Comparison of ENCODE assay signal across 10 cellular contexts in the genomic region with DNA sequence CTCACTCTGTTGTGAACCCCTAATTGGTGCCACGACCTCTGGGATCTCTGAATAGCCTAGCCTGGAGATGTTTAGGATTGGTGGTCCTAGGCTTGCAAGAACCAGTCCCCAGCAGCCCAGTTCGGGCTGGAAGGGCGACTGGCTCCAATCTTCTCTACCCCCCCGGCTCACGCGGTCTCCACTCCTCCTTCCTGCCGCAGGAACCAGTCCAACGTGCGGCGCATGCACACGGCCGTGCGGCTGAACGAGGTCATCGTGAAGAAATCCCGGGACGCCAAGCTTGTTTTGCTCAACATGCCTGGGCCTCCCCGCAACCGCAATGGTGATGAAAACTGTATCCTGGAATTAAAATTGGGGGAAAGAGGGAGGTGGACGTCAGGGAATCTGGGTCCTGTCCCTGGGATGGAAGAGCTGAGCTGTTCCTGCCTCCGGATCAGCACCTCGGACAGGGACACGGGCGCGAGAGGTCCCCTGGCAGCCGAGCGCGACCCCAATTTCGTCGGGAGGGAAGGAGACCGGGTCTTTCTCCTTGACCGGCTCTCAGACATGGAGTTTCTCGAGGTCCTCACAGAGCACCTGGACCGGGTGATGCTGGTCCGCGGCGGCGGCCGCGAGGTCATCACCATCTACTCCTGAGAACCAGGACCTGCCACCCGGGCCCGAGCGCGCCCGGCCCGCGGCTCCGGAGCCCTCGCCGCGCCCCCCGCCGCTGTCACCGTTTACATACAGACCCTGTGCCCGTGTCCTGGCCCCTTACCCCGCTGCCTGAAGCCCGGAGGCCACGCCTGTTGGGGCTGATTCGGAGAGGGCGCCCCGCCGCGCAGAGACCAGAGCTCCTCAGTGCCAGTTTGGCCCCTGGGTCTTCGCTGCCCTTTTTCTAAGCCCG. TPM values are rescaled to one million over a fixed set of nuclear protein-coding genes. Genes with fewer than 3 reads are reported as not detected.
DNase-seq lines count a peak whose midpoint lies in the region; ATAC-seq, FAIRE-seq and TF ChIP-seq lines count a peak whose summit lies in the region.
"Had no signal": no experiment of that assay in that cellular context is flagged by ENCODE, and none has a peak within 500 bp of the region (broad histone marks: within the 10 kb centered on the region; RNA-seq: fewer than 3 reads in every experiment).

No MANE protein-coding gene starts in this region.

- H3K79me2 ChIP-seq in K562 (ENCODE audit: control insufficient read depth, insufficient read depth, low read length): no peaks in the 10 kb centered on the region

- no peak for FAIRE-seq in K562 (lab: Jason Lieb, UNC)

- peak; percentile 28 for DNase-seq in stimulated activated CD4-positive, alpha-beta T cell treated with anti-CD3 and anti-CD28 coated beads, Interleukin-15, amount 100 ng/mL, for 24 hours
- DNase-seq in stimulated activated CD4-positive, alpha-beta T cell treated with anti-CD3 and anti-CD28 coated beads, Interleukin-1b, Interleukin-23, amount 100 ng/mL, for 48 hours: no peak
- peak; percentile 34 to 71 (median 54) for DNase-seq in K562 (ENCODE audit: extremely low read depth in 1 of 4, low spot score in 3 of 4)
- peak; percentile 81 for DNase-seq in islet precursor cell
- peak; percentile 28 to 52 for DNase-seq in uterus
- no peak for DNase-seq in effector CD8-positive, alpha-beta T cell (lab: John Stamatoyannopoulos, UW)
- no peak for DNase-seq in MV-4-11 (lab: John Stamatoyannopoulos, UW)
- DNase-seq: WERI-Rb-1 had no signal

- H3K27me3 ChIP-seq in K562 (ENCODE audit: control insufficient read depth in 2 of 2, insufficient read depth in 2 of 2, low read length in 2 of 2): peaks cover 0 to 5% of the 10 kb centered on the region in 2 experiments; a peak in 2 of 5 replicates
- peaks cover 0 to 6% of the 10 kb centered on the region in 2 donors for H3K27me3 ChIP-seq in uterus

- no peak overlapping the region for H2AFZ ChIP-seq in K562 (ENCODE audit: low read depth, low read length)

- peaks cover 19% of the 10 kb centered on the region; the same call in 1 of the 2 replicates for H4K20me1 ChIP-seq in K562 (replicated peaks; ENCODE audit: control insufficient read depth, insufficient read depth, low read length)

- H3K9me1 ChIP-seq in K562 (ENCODE audit: control insufficient read depth, insufficient read depth, low read length): peaks cover 4% of the 10 kb centered on the region

- TF ChIP-seq POLR2A in K562 (conservative IDR thresholded peaks at IDR 0.05) (no peak), uterus (IDR thresholded peaks at IDR 0.05) (no peak)

- WGBS in K562 (ENCODE audit: insufficient coverage, low coverage, missing lambda C conversion rate): 26% methylated on average over 45 of the region's 65 CpGs

- BruUV-seq in K562 (replicated peaks; lab: Mats Ljungman, UMichigan): no TSS peak

- no peak overlapping the region for H3K4me3 ChIP-seq in K562
- H3K4me3 ChIP-seq in uterus: no peak overlapping the region

- intact Hi-C loops in K562 (cut with micrococcal nuclease) (no loop called here), uterus (cut with DNase I; ENCODE audit: low total_unique reads) (no loop called here)

- no peak overlapping the region for H3K27ac ChIP-seq in K562 (ENCODE audit: extremely low read depth, low read depth, low read length)
- no peak overlapping the region for H3K27ac ChIP-seq in uterus
- H3K27ac ChIP-seq: WERI-Rb-1 had no signal

- no peak for TF ChIP-seq EP300 in K562 (IDR thresholded peaks at IDR 0.05; ENCODE audit: low read length)

- ATAC-seq in K562 (peak; percentile 64), HG03457 (IDR thresholded peaks at IDR 0.05; ENCODE audit: unreplicated experiment) (no peak)

- H3K4me1 ChIP-seq in K562 (replicated peaks in 1 of 2; ENCODE audit: control insufficient read depth in 2 of 2, insufficient read depth in 2 of 2, low read length in 2 of 2): peaks cover 0 to 14% of the 10 kb centered on the region in 2 experiments; a peak in 2 of 5 replicates
- H3K4me1 ChIP-seq in uterus: peaks cover 0 to 4% of the 10 kb centered on the region in 2 donors

- POLR2A ChIA-PET in K562 (lab: Yijun Ruan, JAX): interaction anchor here (0.6 to 2.1 kb wide), 4 partner anchors 25 to 1610 kb away, joined by 3 to 10 read pairs (median 3); no protein-coding TSS in a partner anchor

- in situ Hi-C loops in K562 (cut with MboI): no loop called here

- no peak overlapping the region for H3K4me2 ChIP-seq in K562 (ENCODE audit: insufficient read depth, low read length)

- TF ChIP-seq CTCF in K562 (IDR thresholded peaks at IDR 0.05 in 2 of 3, conservative IDR thresholded peaks at IDR 0.05 in 1 of 3; ENCODE audit: insufficient read depth in 2 of 3, low read depth in 1 of 3, low read length in 3 of 3) (no peak), uterus (IDR thresholded peaks at IDR 0.05) (no peak)

- peaks cover 17% of the 10 kb centered on the region; the same call in 1 of the 3 replicates for H3K36me3 ChIP-seq in K562 (ENCODE audit: control insufficient read depth, insufficient read depth, low read length)
- no peaks in the 10 kb centered on the region for H3K36me3 ChIP-seq in uterus

- H3K9me3 ChIP-seq in K562 (replicated peaks; ENCODE audit: control insufficient read depth, insufficient read depth, low read depth, low read length) (no peaks in the 10 kb centered on the region), uterus (no peaks in the 10 kb centered on the region)

- CTCF ChIA-PET in K562 (lab: Yijun Ruan, JAX; ENCODE audit: low intra/inter-chr PET ratio): no interaction called here

- no peak overlapping the region for H3K9ac ChIP-seq in K562 (ENCODE audit: insufficient read depth in 1 of 2, low read depth in 2 of 2, low read length in 2 of 2)

- no peak for TF ChIP-seq RAD21 in K562 (CRISPR knock-in tag; conservative IDR thresholded peaks at IDR 0.05 in 1 of 2, IDR thresholded peaks at IDR 0.05 in 1 of 2)

RNA-seq across cellular contexts. Expression of gene SLC12A5, which starts 28.2 kb away (rescaled TPM):
- 1.3 and 3.1 TPM in 2 replicates for total RNA-seq in K562 (2011; cell fraction: chromatin; rRNA removed; ENCODE audit: low replicate concordance)
- total RNA-seq in K562 (2011; cell fraction: nucleolus; rRNA removed): 1.4 and 2.2 TPM in 2 replicates
- 1.5 and 3.8 TPM in 2 replicates for total RNA-seq in K562 (2011; cell fraction: nucleoplasm; rRNA removed)
- total RNA-seq in K562 (2014; rRNA removed) (2.2 and 2.4 TPM in 2 replicates), K562 (2014; rRNA removed; fragmentation: Illumina TruSeq; extraction: Trizol) (0.36 and 1.4 TPM in 2 replicates), K562 (2015; rRNA removed; fragmentation: Illumina TruSeq; extraction: Trizol) (1.2 and 4.1 TPM in 2 replicates), K562 (2021) (5.3 and 6.2 TPM in 2 replicates), uterus (under 1 TPM in 1 of 4 donors, not detected in 3; 0.35 TPM)
- polyA plus RNA-seq in K562 (2011; rRNA removed) (1.8 and 3.0 TPM in 2 replicates), K562 (2014; fragmentation: Illumina TruSeq; extraction: Trizol) (6.2 and 6.7 TPM in 2 replicates), K562 (2014; fragmentation: Nextera tagmentation; extraction: Ambion mirVana) (1 to 10 TPM in 1 of 2 experiments, under 1 TPM in 1; 0.71 to 2.1 TPM), K562 (2014; rRNA removed) (7.5 and 8.5 TPM in 2 replicates)
- 3.9 and 11.1 TPM in 2 replicates for polyA plus RNA-seq in K562 (2011; cell fraction: cytosol; rRNA removed)
- 3.3 and 4.6 TPM in 2 replicates for polyA plus RNA-seq in K562 (2011; cell fraction: nucleus; rRNA removed)
- polyA plus RNA-seq in K562 (2012): 10.0 and 16.1 TPM in 2 replicates
- polyA minus RNA-seq in K562 (2011; rRNA and poly(A)+ RNA removed): 0.66 TPM in 1 of 2 replicates, not detected in the other
- 3.9 TPM in 1 of 2 replicates, not detected in the other for polyA minus RNA-seq in K562 (2011; cell fraction: cytosol; rRNA and poly(A)+ RNA removed)
- polyA minus RNA-seq in K562 (2011; cell fraction: nucleus; rRNA and poly(A)+ RNA removed): 0.40 and 0.44 TPM in 2 replicates
- total RNA-seq: CD4-positive, alpha-beta memory T cell had no signal
- polyA plus RNA-seq: CD4-positive, alpha-beta memory T cell had no signal

RNA-seq across cellular contexts. Expression of gene NCOA5, which starts 32.5 kb away (rescaled TPM):
- total RNA-seq in K562 (2011; cell fraction: chromatin; rRNA removed; ENCODE audit: low replicate concordance): 10.4 and 11.2 TPM in 2 replicates
- 6.0 and 6.8 TPM in 2 replicates for total RNA-seq in K562 (2011; cell fraction: nucleolus; rRNA removed)
- total RNA-seq in K562 (2011; cell fraction: nucleoplasm; rRNA removed): 5.9 and 7.0 TPM in 2 replicates
- total RNA-seq in K562 (2014; rRNA removed) (13.5 and 19.2 TPM in 2 replicates), K562 (2014; rRNA removed; fragmentation: Illumina TruSeq; extraction: Trizol) (11.6 and 11.8 TPM in 2 replicates), K562 (2015; rRNA removed; fragmentation: Illumina TruSeq; extraction: Trizol) (16.9 and 18.5 TPM in 2 replicates), K562 (2021) (17.9 and 19.4 TPM in 2 replicates), uterus (10 to 100 TPM in 3 of 4 donors, 1 to 10 TPM in 1; 8.2 to 37.8 (median 29.5) TPM)
- polyA plus RNA-seq in K562 (2011; rRNA removed) (13.3 and 13.8 TPM in 2 replicates), K562 (2014; fragmentation: Illumina TruSeq; extraction: Trizol) (19.9 and 22.8 TPM in 2 replicates), K562 (2014; fragmentation: Nextera tagmentation; extraction: Ambion mirVana) (1 to 10 TPM; 3.9 to 4.3 TPM), K562 (2014; rRNA removed) (12.9 and 17.8 TPM in 2 replicates)
- 12.9 and 16.1 TPM in 2 replicates for polyA plus RNA-seq in K562 (2011; cell fraction: cytosol; rRNA removed)
- polyA plus RNA-seq in K562 (2011; cell fraction: nucleus; rRNA removed): 14.1 and 16.8 TPM in 2 replicates
- polyA plus RNA-seq in K562 (2012): 16.3 and 19.4 TPM in 2 replicates
- polyA minus RNA-seq in K562 (2011; rRNA and poly(A)+ RNA removed): 11.2 and 15.3 TPM in 2 replicates
- polyA minus RNA-seq in K562 (2011; cell fraction: cytosol; rRNA and poly(A)+ RNA removed): 8.0 and 9.6 TPM in 2 replicates
- 4.3 and 6.8 TPM in 2 replicates for polyA minus RNA-seq in K562 (2011; cell fraction: nucleus; rRNA and poly(A)+ RNA removed)

RNA-seq across cellular contexts. Expression of gene MMP9, which starts 48.5 kb away (rescaled TPM):
- not detected in 2 replicates for total RNA-seq in K562 (2011; cell fraction: chromatin; rRNA removed; ENCODE audit: low replicate concordance)
- total RNA-seq in K562 (2011; cell fraction: nucleolus; rRNA removed): not detected in 2 replicates
- not detected in 2 replicates for total RNA-seq in K562 (2011; cell fraction: nucleoplasm; rRNA removed)
- total RNA-seq in K562 (2014; rRNA removed) (0.04 TPM in 1 of 2 replicates, not detected in the other), K562 (2014; rRNA removed; fragmentation: Illumina TruSeq; extraction: Trizol) (not detected in 2 replicates), K562 (2015; rRNA removed; fragmentation: Illumina TruSeq; extraction: Trizol) (not detected in 2 replicates), K562 (2021) (not detected in 2 replicates), uterus (under 1 TPM in 2 of 4 donors, not detected in 2; 0.24 to 0.35 TPM)
- polyA plus RNA-seq in K562 (2011; rRNA removed) (not detected in 2 replicates), K562 (2014; fragmentation: Illumina TruSeq; extraction: Trizol) (not detected in 2 replicates), K562 (2014; fragmentation: Nextera tagmentation; extraction: Ambion mirVana) (not detected), K562 (2014; rRNA removed) (0.07 TPM in 1 of 2 replicates, not detected in the other)
- 0.03 TPM in 1 of 2 replicates, not detected in the other for polyA plus RNA-seq in K562 (2011; cell fraction: cytosol; rRNA removed)
- polyA plus RNA-seq in K562 (2011; cell fraction: nucleus; rRNA removed): not detected in 2 replicates
- polyA plus RNA-seq in K562 (2012): 0.04 TPM in 1 of 2 replicates, not detected in the other
- polyA minus RNA-seq in K562 (2011; rRNA and poly(A)+ RNA removed): not detected in 2 replicates
- not detected in 2 replicates for polyA minus RNA-seq in K562 (2011; cell fraction: cytosol; rRNA and poly(A)+ RNA removed)
- polyA minus RNA-seq in K562 (2011; cell fraction: nucleus; rRNA and poly(A)+ RNA removed): not detected in 2 replicates
- polyA plus RNA-seq: CD4-positive, alpha-beta memory T cell had no signal

Comparison
In these comparisons a context has a peak if more than half of its experiments do, and no peak if none do; other contexts are left out.
1. DNase-seq: peak in stimulated activated CD4-positive, alpha-beta T cell treated with anti-CD3 and anti-CD28 coated beads, Interleukin-15, amount 100 ng/mL, for 24 hours (single experiment), K562 (4 of 4), islet precursor cell (single experiment) and uterus (2 of 2); none in stimulated activated CD4-positive, alpha-beta T cell treated with anti-CD3 and anti-CD28 coated beads, Interleukin-1b, Interleukin-23, amount 100 ng/mL, for 48 hours (single experiment), effector CD8-positive, alpha-beta T cell (single experiment) and MV-4-11 (single experiment).